11 cellular contexts compared by ENCODE assay signal in the genomic region with DNA sequence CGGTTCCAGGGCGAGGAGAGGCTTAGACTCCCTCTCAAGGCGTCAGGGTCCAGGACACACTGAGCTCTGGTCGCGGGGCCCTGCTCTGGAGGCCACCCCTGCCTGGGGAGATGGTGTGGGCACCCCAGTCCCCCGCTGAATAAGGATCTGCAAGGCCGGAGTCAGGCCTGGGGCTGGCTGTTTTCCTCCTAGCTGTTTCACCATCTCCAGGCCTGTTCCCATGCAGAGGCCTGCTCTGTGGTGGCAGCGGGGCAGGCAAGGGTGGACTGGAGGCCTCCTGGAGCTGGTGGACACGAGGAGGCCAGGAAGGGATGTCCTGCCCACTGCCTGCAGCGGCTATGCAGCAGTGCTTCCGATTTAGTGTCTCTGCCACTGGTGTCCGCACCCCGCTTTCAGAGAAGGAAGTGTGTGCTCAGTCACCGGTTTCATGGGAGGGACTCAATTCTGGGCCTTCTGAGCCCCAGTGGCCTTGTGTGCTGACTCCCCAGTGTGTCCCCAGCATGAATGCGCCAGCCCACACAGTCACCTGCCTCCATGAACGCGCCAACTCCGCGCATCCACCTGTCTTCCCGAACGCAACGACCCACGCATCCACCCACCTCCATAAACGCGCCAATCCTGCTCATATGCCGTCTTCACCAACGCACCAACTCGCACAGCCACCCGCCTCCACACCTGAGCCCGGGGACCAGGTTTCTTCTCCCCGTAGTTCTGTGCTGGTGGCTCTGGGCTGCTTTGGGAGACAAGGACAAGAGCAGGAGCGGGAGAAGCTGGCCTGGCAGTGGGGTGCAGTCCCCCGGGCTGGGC. TPM values are rescaled to one million over a fixed set of nuclear protein-coding genes. Genes with fewer than 3 reads are reported as not detected.
DNase-seq lines count a peak whose midpoint lies in the region; ATAC-seq and TF ChIP-seq lines count a peak whose summit lies in the region.
"Had no signal": no experiment of that assay in that cellular context is flagged by ENCODE, and none has a peak within 500 bp of the region (broad histone marks: within the 10 kb centered on the region; RNA-seq: fewer than 3 reads in every experiment).

No MANE protein-coding gene starts in this region.

- H3K4me1 Mint-ChIP-seq in brain = peaks cover 52% of the 10 kb centered on the region
- peaks cover 40% of the 10 kb centered on the region for H3K4me1 Mint-ChIP-seq in neural progenitor cell

- H3K79me2 ChIP-seq in neural progenitor cell (ENCODE audit: low read depth) = peaks cover 35% of the 10 kb centered on the region

- H3K4me3 ChIP-seq in BLaER1 (peak overlapping the region; percentile 73; the same call in 1 of the 2 replicates), HUES48 (ENCODE audit: low read depth, low read length) (no peak overlapping the region), neural progenitor cell (no peak overlapping the region)
- H3K4me3 ChIP-seq: mucosa of descending colon had no signal

- peaks cover 3 to 4% (median 4%) of the 10 kb centered on the region in 5 experiments for H3K9me3 Mint-ChIP-seq in brain
- H3K9me3 Mint-ChIP-seq in neural progenitor cell = peaks cover 6% of the 10 kb centered on the region

- peak overlapping the region; percentile 91 for H3K4me2 ChIP-seq in BLaER1
- H3K4me2 ChIP-seq in neural progenitor cell = no peak overlapping the region

- H3K4me1 ChIP-seq in BLaER1 = peaks cover 76% of the 10 kb centered on the region
- no peaks in the 10 kb centered on the region for H3K4me1 ChIP-seq in HUES48 (ENCODE audit: control insufficient read depth, insufficient read depth, low read length)
- peaks cover 8% of the 10 kb centered on the region for H3K4me1 ChIP-seq in neural progenitor cell

- H4K20me1 ChIP-seq in BLaER1 (peaks cover 53% of the 10 kb centered on the region), neural progenitor cell (ENCODE audit: low read depth) (peaks cover 30% of the 10 kb centered on the region)

- H3K27ac ChIP-seq in BLaER1 = peak overlapping the region; percentile 76; the same call in 1 of the 2 replicates
- peak overlapping the region; percentile 44 for H3K27ac ChIP-seq in HUES48 (ENCODE audit: low read depth, low read length)
- H3K27ac ChIP-seq in neural progenitor cell = peak overlapping the region; percentile 25

- H3K9me3 ChIP-seq in BLaER1 (no peaks in the 10 kb centered on the region), HUES48 (ENCODE audit: control insufficient read depth, insufficient read depth, low read length) (no peaks in the 10 kb centered on the region; the same call in 1 of the 2 replicates), neural progenitor cell (ENCODE audit: low read depth) (no peaks in the 10 kb centered on the region)
- H3K9me3 ChIP-seq: mucosa of descending colon had no signal

- H2AFZ ChIP-seq in neural progenitor cell (replicated peaks) = no peak overlapping the region

- H3K36me3 ChIP-seq in BLaER1 (peaks cover under 1% of the 10 kb centered on the region; the same call in 1 of the 2 replicates), HUES48 (ENCODE audit: control insufficient read depth, insufficient read depth, low read length) (peaks cover 12% of the 10 kb centered on the region; the same call in 1 of the 2 replicates), neural progenitor cell (no peaks in the 10 kb centered on the region)

- H3K36me3 Mint-ChIP-seq in brain (peaks cover 33% of the 10 kb centered on the region), neural progenitor cell (peaks cover 9% of the 10 kb centered on the region)

- H3K27ac Mint-ChIP-seq in brain (peak overlapping the region; percentile 91 to 99 (median 95)), neural progenitor cell (peak overlapping the region; percentile 82)

- DNase-seq in neural progenitor cell (ENCODE audit: low spot score) (no peak), mesenteric fat pad (ENCODE audit: low spot score) (no peak)
- DNase-seq in activated CD4-positive, CD25-positive, alpha-beta regulatory T cell (lab: John Stamatoyannopoulos, UW) = no peak
- DNase-seq: activated CD8-positive, alpha-beta memory T cell treated with anti-CD3 and anti-CD28 coated beads for 24 hours; NCI-H510A had no signal

- H3K9ac ChIP-seq in BLaER1 (peak overlapping the region; percentile 76; the same call in 1 of the 2 replicates), HUES48 (ENCODE audit: low read depth, low read length) (no peak overlapping the region), neural progenitor cell (no peak overlapping the region)

- TF ChIP-seq CTCF in brain (conservative IDR thresholded peaks at IDR 0.05) (no peak), neural progenitor cell (IDR thresholded peaks at IDR 0.05) (no peak)

- H3K4me3 Mint-ChIP-seq in brain (peak overlapping the region; percentile 45 to 84 (median 68)), neural progenitor cell (peak overlapping the region; percentile 81)

- ATAC-seq in GM21526 (IDR thresholded peaks at IDR 0.05; ENCODE audit: low FRiP score, unreplicated experiment) = no peak
- ATAC-seq in GM19397 (IDR thresholded peaks at IDR 0.05; ENCODE audit: unreplicated experiment) = no peak

- peaks cover 12% of the 10 kb centered on the region for H3K27me3 Mint-ChIP-seq in brain
- peaks cover 9% of the 10 kb centered on the region for H3K27me3 Mint-ChIP-seq in neural progenitor cell (ENCODE audit: insufficient read depth, low read depth)

- H3K27me3 ChIP-seq in BLaER1 (peaks cover 49% of the 10 kb centered on the region; the same call in 1 of the 2 replicates), HUES48 (ENCODE audit: control insufficient read depth, insufficient read depth, low read length) (no peaks in the 10 kb centered on the region), neural progenitor cell (no peaks in the 10 kb centered on the region)

- peaks cover 21% of the 10 kb centered on the region for H3F3A ChIP-seq in neural progenitor cell (ENCODE audit: low read depth)

RNA-seq across cellular contexts. Expression of a gene that starts 14.5 kb away (rescaled TPM):
- 10.5 TPM for polyA plus RNA-seq in brain (ENCODE audit: insufficient read depth, low read depth, low replicate concordance)
- 0.79 and 3.5 TPM in 2 replicates for total RNA-seq in neural progenitor cell (ENCODE audit: low replicate concordance)
- 54.1 TPM for total RNA-seq in mesenteric fat pad

RNA-seq across cellular contexts. Expression of a gene that starts 46.9 kb away (rescaled TPM):
- not detected for polyA plus RNA-seq in brain (ENCODE audit: insufficient read depth, low read depth, low replicate concordance)
- total RNA-seq in neural progenitor cell (ENCODE audit: low replicate concordance) = 0.06 TPM in 1 of 2 replicates, not detected in the other
- not detected for total RNA-seq in mesenteric fat pad

RNA-seq across cellular contexts. Expression of a gene that starts 54.5 kb away (rescaled TPM):
- polyA plus RNA-seq in brain (ENCODE audit: insufficient read depth, low read depth, low replicate concordance) = 2.4 TPM
- 15.1 and 17.9 TPM in 2 replicates for total RNA-seq in neural progenitor cell (ENCODE audit: low replicate concordance)
- total RNA-seq in mesenteric fat pad = 6.3 TPM

RNA-seq across cellular contexts. Expression of a gene that starts 58.1 kb away (rescaled TPM):
- 10.9 TPM for polyA plus RNA-seq in brain (ENCODE audit: insufficient read depth, low read depth, low replicate concordance)
- total RNA-seq in neural progenitor cell (ENCODE audit: low replicate concordance) = 1.2 and 1.3 TPM in 2 replicates
- 8.1 TPM for total RNA-seq in mesenteric fat pad

Comparison
In these comparisons a context has a peak if more than half of its experiments do, and no peak if none do; other contexts are left out.
1. H3K27ac ChIP-seq: peak in every context shown above with its lines; median percentile 76 in BLaER1; 44 in HUES48; 25 in neural progenitor cell.
2. RNA of a gene that starts 14.5 kb away (total RNA-seq): 54.1 TPM in mesenteric fat pad (single experiment); 0.79 to 3.5 TPM in neural progenitor cell; every median in the first group is over 10 times any median in the second.